Comparison of ENCODE assay signal across 30 cellular contexts in genomic region chr2:58070765-58071164, GRCh38.
"Had no signal": no experiment of that assay in that cellular context is flagged by ENCODE, and none has a peak within 500 bp of the region (broad histone marks: within the 10 kb centered on the region; RNA-seq: fewer than 3 reads in every experiment).

No MANE protein-coding gene starts in this region.

- H3K4me3 ChIP-seq: body of pancreas, esophagus muscularis mucosa, gastroesophageal sphincter, heart right ventricle had no signal

- H3K4me3 Mint-ChIP-seq: activated CD8-positive, alpha-beta T cell treated with anti-CD3 and anti-CD28 coated beads for 36 hours; activated naive CD8-positive, alpha-beta T cell; activated T-cell treated with anti-CD3 and anti-CD28 coated beads, Interleukin-2, amount 50 U/mL, for 4 hours; activated T-helper 17 cell treated with anti-CD3 and anti-CD28 coated beads, Interleukin-2, amount 50 U/mL, for 72 hours; effector memory CD8-positive, alpha-beta T cell; WTC11 had no signal

- H3K27ac ChIP-seq: body of pancreas, esophagus muscularis mucosa, foreskin keratinocyte, gastroesophageal sphincter, heart right ventricle, VCaP had no signal

- H3K9me3 ChIP-seq: body of pancreas, esophagus muscularis mucosa, gastroesophageal sphincter had no signal

- ATAC-seq: activated CD4-positive, CD25-positive, alpha-beta regulatory T cell treated with anti-CD3 and anti-CD28 coated beads, Interleukin-2, amount 50 U/mL, for 24 hours; activated CD8-positive, alpha-beta T cell treated with anti-CD3 and anti-CD28 coated beads for 36 hours; activated T-cell treated with anti-CD3 and anti-CD28 coated beads, Interleukin-2, amount 50 U/mL, for 4 hours; activated T-helper 17 cell treated with anti-CD3 and anti-CD28 coated beads, Interleukin-2, amount 50 U/mL, for 72 hours; body of pancreas; effector memory CD8-positive, alpha-beta T cell; foreskin keratinocyte; gastroesophageal sphincter; heart right ventricle; WTC11 had no signal

- H3K27ac Mint-ChIP-seq: activated CD8-positive, alpha-beta T cell treated with anti-CD3 and anti-CD28 coated beads for 36 hours; activated naive CD8-positive, alpha-beta T cell; activated T-helper 17 cell treated with anti-CD3 and anti-CD28 coated beads, Interleukin-2, amount 50 U/mL, for 72 hours; WTC11 had no signal

- DNase-seq: activated CD4-positive, alpha-beta T cell treated with anti-CD3 and anti-CD28 coated beads for 48 hours; activated CD4-positive, alpha-beta T cell treated with anti-CD3 and anti-CD28 coated beads, Interleukin-2, amount 50 U/mL, for 1 hour; activated CD4-positive, alpha-beta T cell treated with anti-CD3 and anti-CD28 coated beads, Interleukin-2, amount 50 U/mL, for 48 hours; activated CD8-positive, alpha-beta memory T cell treated with anti-CD3 and anti-CD28 coated beads for 24 hours; activated CD8-positive, alpha-beta T cell treated with anti-CD3 and anti-CD28 coated beads for 36 hours; activated effector memory CD4-positive, alpha-beta T cell treated with Interleukin-2 at 50 U/mL for 16 hours; activated gamma-delta T cell treated with Interleukin-2 at 50 U/mL for 16 hours; activated naive CD4-positive, alpha-beta T cell treated with anti-CD3 and anti-CD28 coated beads, Interleukin-2, amount 50 U/mL, for 16 hours; activated naive CD4-positive, alpha-beta T cell treated with Interleukin-2 at 50 U/mL for 16 hours; activated T-cell treated with anti-CD3 and anti-CD28 coated beads, Interleukin-2, amount 50 U/mL, for 4 hours; amniotic stem cell; aorta; body of pancreas; caudate nucleus; cortex of kidney; dermis blood vessel endothelial cell; effector CD4-positive, alpha-beta T cell; effector memory CD8-positive, alpha-beta T cell; erythroblast; foreskin keratinocyte; heart right ventricle; T-helper 1 cell; T-helper 2 cell had no signal

- H3K4me1 ChIP-seq: body of pancreas, esophagus muscularis mucosa, foreskin keratinocyte, gastroesophageal sphincter, heart right ventricle had no signal

- H3K27me3 Mint-ChIP-seq: activated CD8-positive, alpha-beta T cell treated with anti-CD3 and anti-CD28 coated beads for 36 hours; activated naive CD8-positive, alpha-beta T cell; activated T-helper 17 cell treated with anti-CD3 and anti-CD28 coated beads, Interleukin-2, amount 50 U/mL, for 72 hours; effector memory CD8-positive, alpha-beta T cell had no signal

- H3K27me3 ChIP-seq: body of pancreas, esophagus muscularis mucosa, foreskin keratinocyte, gastroesophageal sphincter, heart right ventricle had no signal

- H3K4me1 Mint-ChIP-seq: WTC11 had no signal
